In the genomic region with DNA sequence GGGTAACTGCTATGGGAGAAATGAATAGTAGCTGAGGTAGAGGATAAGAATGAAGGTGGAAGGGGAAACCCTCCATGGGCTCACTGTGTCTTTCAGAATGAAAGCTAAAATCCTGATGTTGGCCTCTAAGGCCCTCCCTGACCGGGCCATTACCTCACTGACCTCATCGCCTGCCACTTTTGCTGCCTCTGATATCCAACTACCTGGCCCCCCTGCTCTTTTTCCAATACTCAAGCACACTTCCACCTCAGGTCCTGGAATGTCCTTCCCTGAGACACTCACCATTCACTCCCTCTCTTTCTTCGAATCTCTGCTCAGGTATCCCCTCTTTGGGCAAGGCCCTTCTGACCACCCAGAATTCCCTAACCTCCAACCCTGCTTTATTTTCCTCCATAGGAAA, we compare ENCODE assay signal across 1 cellular context.
TF ChIP-seq lines count a peak whose summit lies in the region.

No MANE protein-coding gene starts in this region.

TF ChIP-seq in GM12878, 131 proteins besides CTCF, POLR2A, EP300 and RAD21:
- 0 out of 2 replicates have a peak, but pooled peaks have one; percentile 6 for TF ChIP-seq CREM (IDR thresholded peaks at IDR 0.05; ENCODE audit: low read depth)
- TF ChIP-seq, protein P1, sequence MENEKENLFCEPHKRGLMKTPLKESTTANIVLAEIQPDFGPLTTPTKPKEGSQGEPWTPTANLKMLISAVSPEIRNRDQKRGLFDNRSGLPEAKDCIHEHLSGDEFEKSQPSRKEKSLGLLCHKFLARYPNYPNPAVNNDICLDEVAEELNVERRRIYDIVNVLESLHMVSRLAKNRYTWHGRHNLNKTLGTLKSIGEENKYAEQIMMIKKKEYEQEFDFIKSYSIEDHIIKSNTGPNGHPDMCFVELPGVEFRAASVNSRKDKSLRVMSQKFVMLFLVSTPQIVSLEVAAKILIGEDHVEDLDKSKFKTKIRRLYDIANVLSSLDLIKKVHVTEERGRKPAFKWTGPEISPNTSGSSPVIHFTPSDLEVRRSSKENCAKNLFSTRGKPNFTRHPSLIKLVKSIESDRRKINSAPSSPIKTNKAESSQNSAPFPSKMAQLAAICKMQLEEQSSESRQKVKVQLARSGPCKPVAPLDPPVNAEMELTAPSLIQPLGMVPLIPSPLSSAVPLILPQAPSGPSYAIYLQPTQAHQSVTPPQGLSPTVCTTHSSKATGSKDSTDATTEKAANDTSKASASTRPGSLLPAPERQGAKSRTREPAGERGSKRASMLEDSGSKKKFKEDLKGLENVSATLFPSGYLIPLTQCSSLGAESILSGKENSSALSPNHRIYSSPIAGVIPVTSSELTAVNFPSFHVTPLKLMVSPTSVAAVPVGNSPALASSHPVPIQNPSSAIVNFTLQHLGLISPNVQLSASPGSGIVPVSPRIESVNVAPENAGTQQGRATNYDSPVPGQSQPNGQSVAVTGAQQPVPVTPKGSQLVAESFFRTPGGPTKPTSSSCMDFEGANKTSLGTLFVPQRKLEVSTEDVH (IDR thresholded peaks at IDR 0.05; ENCODE audit: low read depth, partially characterized antibody): no peak
- TF ChIP-seq CBX3 (IDR thresholded peaks at IDR 0.05; ENCODE audit: borderline replicate concordance, low read depth): no peak
- TF ChIP-seq ATF7 (IDR thresholded peaks at IDR 0.05; ENCODE audit: low read depth): 0 out of 2 replicates have a peak, but pooled peaks have one; percentile 20
- peak; percentile 26; the same call in 1 of the 2 replicates for TF ChIP-seq EED (IDR thresholded peaks at IDR 0.05; ENCODE audit: low read depth)
- TF ChIP-seq SMC3 (IDR thresholded peaks at IDR 0.05; ENCODE audit: borderline replicate concordance, low read length): no peak
- TF ChIP-seq MTA2 (IDR thresholded peaks at IDR 0.05; ENCODE audit: low read depth): no peak
- TF ChIP-seq ZSCAN29 (IDR thresholded peaks at IDR 0.05): no peak
- no peak for TF ChIP-seq ZNF207 (IDR thresholded peaks at IDR 0.05; ENCODE audit: borderline replicate concordance)
